8 cellular contexts compared by ENCODE assay signal in the genomic region with DNA sequence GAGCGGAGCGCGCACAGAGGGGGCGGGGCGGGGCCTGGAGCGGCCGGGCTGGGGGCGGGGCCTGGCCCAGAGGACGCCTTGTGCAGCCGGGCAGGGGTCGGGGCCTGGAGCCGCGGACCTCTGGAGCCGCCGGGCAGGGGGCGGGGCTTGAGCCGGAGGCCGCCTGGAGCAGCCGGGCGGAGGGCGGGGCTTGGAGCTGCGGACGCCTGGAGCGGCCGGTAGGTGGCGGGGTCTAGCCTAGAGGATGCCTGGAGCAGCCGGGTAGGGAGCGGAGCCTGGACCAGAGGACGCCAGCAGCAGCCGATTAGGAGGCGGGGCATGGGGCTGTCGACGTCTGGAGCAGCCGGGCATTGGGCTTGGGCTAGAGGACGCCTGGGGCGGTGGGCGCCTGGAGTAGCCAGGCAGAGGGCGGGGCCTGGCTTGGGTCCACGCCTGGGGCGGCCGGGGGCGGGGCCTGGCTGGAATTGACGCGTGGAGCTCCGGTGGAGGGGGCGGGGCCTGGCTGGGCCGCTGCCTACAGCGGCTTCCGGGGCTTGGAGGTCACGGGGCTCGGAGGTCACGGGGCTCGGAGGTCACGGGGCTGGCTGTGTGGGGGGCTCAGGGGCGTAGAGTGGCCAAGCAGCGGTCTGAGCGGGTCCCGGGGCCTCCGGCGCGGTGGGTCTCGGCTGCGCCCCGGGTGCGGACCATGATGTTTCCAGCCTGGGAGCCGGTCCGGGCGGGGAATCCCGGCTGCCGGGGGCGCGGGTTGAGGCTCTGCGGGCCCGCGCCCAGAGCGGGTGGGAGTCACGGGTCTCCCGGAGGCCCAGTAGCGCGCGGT.
DNase-seq lines count a peak whose midpoint lies in the region; ATAC-seq and TF ChIP-seq lines count a peak whose summit lies in the region.

Gene ANKRD10, minus strand, starts transcription at position 13 of the 817 bp plus-strand sequence. CDS start 135 bp downstream, outside the sequence.

- ATAC-seq in GM19025 (IDR thresholded peaks at IDR 0.05; ENCODE audit: low read depth, unreplicated experiment) (peak; percentile 70), HG03342 (IDR thresholded peaks at IDR 0.05; ENCODE audit: unreplicated experiment) (peak; percentile 77)

- peak; percentile 98 for DNase-seq in AG10803 (ENCODE audit: low read depth)
- DNase-seq in NCI-H345 treated with DMSO at 0.1 percent for 48 hours (lab: John Stamatoyannopoulos, UW; ENCODE audit: unreplicated experiment), result peak; percentile 97
- DNase-seq in activated CD4-positive, CD25-positive, alpha-beta regulatory T cell (lab: John Stamatoyannopoulos, UW), result peak; percentile 92 to 99 (median 95)
- DNase-seq in central memory CD4-positive, alpha-beta T cell, result peak; percentile 89
- DNase-seq in iris pigment epithelial cell (ENCODE audit: low read depth), result peak; percentile 99
- peak; percentile 96 for DNase-seq in stimulated activated CD4-positive, alpha-beta T cell treated with anti-CD3 and anti-CD28 coated beads, Interleukin-12 subunit alpha, Interleukin-12 subunit beta, amount 100 ng/mL, for 4 hours

- H3K4me3 ChIP-seq in AG10803 (ENCODE audit: low read length), result peak within 1 kb of the TSS; percentile 97

- peak; percentile 67 for TF ChIP-seq CTCF in AG10803 (conservative IDR thresholded peaks at IDR 0.05; ENCODE audit: low read length)

Comparison
In these comparisons a context has a peak if more than half of its experiments do, and no peak if none do; other contexts are left out.
1. Peak in every context shown above with its lines: DNase-seq, ATAC-seq and H3K4me3 ChIP-seq.